Comparison of ENCODE assay signal across 23 cellular contexts in the genomic region with DNA sequence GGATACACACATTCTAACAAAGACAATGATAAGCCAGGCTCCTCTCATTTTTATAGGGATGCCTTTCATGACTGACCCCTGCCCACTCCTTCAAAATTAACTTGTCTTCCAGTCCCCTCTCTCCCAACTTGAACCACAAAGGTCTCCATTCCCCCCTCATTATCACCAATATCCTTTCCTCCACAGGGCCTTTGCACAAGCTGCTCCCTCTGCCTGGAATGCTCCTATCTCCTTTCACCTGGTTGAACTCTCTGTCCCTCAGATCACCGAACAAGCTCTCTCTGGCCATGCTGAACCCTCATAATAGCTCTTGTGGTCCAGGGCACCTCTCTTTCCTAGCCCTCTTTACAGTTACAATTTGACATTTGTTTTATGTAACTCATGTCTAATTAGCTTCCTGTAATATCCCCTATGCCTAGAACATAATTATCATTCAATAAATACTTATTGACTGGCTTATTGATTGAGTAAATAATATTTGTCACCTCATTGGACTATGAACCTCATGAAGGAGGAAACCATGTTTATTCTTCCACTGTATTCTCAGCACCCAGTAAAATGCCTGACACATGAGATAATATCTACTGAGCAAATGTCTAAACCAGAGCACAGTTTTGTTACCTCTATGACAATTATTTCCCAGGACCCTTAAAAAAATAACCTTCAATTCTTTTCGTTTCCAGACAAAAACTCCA.
"Had no signal": no experiment of that assay in that cellular context is flagged by ENCODE, and none has a peak within 500 bp of the region (broad histone marks: within the 10 kb centered on the region; RNA-seq: fewer than 3 reads in every experiment).

No MANE protein-coding gene starts in this region.

- H3K4me3 ChIP-seq: colonic mucosa, esophagus squamous epithelium, gastroesophageal sphincter, spleen, tibial artery, upper lobe of left lung, uterus had no signal

- H3K27me3 ChIP-seq: colonic mucosa, esophagus squamous epithelium, gastroesophageal sphincter, neutrophil, spleen, tibial artery, upper lobe of left lung, uterus had no signal

- H3K36me3 Mint-ChIP-seq: immature natural killer cell; naive thymus-derived CD4-positive, alpha-beta T cell; stimulated activated memory B cell treated with anti-CD40 and anti-IgM and Interleukin-4, amounts not matched to agents 10 μg/mL and 1 μg/mL and 100 μg/mL, for 72 hours had no signal

- H3K27ac ChIP-seq: colonic mucosa, esophagus squamous epithelium, gastroesophageal sphincter, neutrophil, spleen, tibial artery, upper lobe of left lung, uterus had no signal

- H3K36me3 ChIP-seq: colonic mucosa, esophagus squamous epithelium, gastroesophageal sphincter, neutrophil, spleen, tibial artery, upper lobe of left lung, uterus had no signal

- ATAC-seq: gastroesophageal sphincter; left ventricle myocardium superior; naive thymus-derived CD4-positive, alpha-beta T cell; right cardiac atrium; stimulated activated memory B cell treated with anti-CD40 and anti-IgM and Interleukin-4, amounts not matched to agents 10 μg/mL and 1 μg/mL and 100 μg/mL, for 72 hours had no signal

- H3K9me3 Mint-ChIP-seq: immature natural killer cell; nephron progenitor cell; stimulated activated memory B cell treated with anti-CD40 and anti-IgM and Interleukin-4, amounts not matched to agents 10 μg/mL and 1 μg/mL and 100 μg/mL, for 72 hours; stimulated activated naive CD8-positive, alpha-beta T cell treated with anti-CD3 and anti-CD28 coated beads, Interleukin-15, Interleukin-2, amounts not matched to agents 100 ng/mL and 50 ng/mL, for 24 hours had no signal

- H3K4me3 Mint-ChIP-seq: immature natural killer cell; naive thymus-derived CD4-positive, alpha-beta T cell; nephron progenitor cell; stimulated activated memory B cell treated with anti-CD40 and anti-IgM and Interleukin-4, amounts not matched to agents 10 μg/mL and 1 μg/mL and 100 μg/mL, for 72 hours; stimulated activated naive CD8-positive, alpha-beta T cell treated with anti-CD3 and anti-CD28 coated beads, Interleukin-15, Interleukin-2, amounts not matched to agents 100 ng/mL and 50 ng/mL, for 24 hours had no signal

- H3K27ac Mint-ChIP-seq: nephron progenitor cell; stimulated activated memory B cell treated with anti-CD40 and anti-IgM and Interleukin-4, amounts not matched to agents 10 μg/mL and 1 μg/mL and 100 μg/mL, for 72 hours; stimulated activated naive CD8-positive, alpha-beta T cell treated with anti-CD3 and anti-CD28 coated beads, Interleukin-15, Interleukin-2, amounts not matched to agents 100 ng/mL and 50 ng/mL, for 24 hours had no signal

- H3K4me1 Mint-ChIP-seq: immature natural killer cell had no signal

- H3K4me1 ChIP-seq: colonic mucosa, esophagus squamous epithelium, tibial artery, upper lobe of left lung, uterus had no signal

- FAIRE-seq: keratinocyte had no signal

- H3K27me3 Mint-ChIP-seq: stimulated activated memory B cell treated with anti-CD40 and anti-IgM and Interleukin-4, amounts not matched to agents 10 μg/mL and 1 μg/mL and 100 μg/mL, for 72 hours; stimulated activated naive CD8-positive, alpha-beta T cell treated with anti-CD3 and anti-CD28 coated beads, Interleukin-15, Interleukin-2, amounts not matched to agents 100 ng/mL and 50 ng/mL, for 24 hours had no signal

- DNase-seq: colonic mucosa; dermis blood vessel endothelial cell; esophagus squamous epithelium; foreskin fibroblast; glutamatergic neuron; immature natural killer cell; left ventricle myocardium superior; naive thymus-derived CD4-positive, alpha-beta T cell; nephron progenitor cell; posterior cingulate gyrus; right cardiac atrium; spleen; stimulated activated CD4-positive, alpha-beta T cell treated with anti-CD3 and anti-CD28 coated beads, Interleukin-15, amount 100 ng/mL, for 24 hours; stimulated activated CD4-positive, alpha-beta T cell treated with anti-CD3 and anti-CD28 coated beads, Interleukin-1b, Interleukin-23, amount 100 ng/mL, for 48 hours; stimulated activated CD4-positive, alpha-beta T cell treated with anti-CD3 and anti-CD28 coated beads, Interleukin-4, amount 100 ng/mL, for 24 hours; tibial artery; upper lobe of left lung; uterus had no signal

- H3K9me3 ChIP-seq: colonic mucosa, esophagus squamous epithelium, gastroesophageal sphincter, neutrophil, spleen, tibial artery, upper lobe of left lung, uterus had no signal
